Comparison of ENCODE assay signal across 25 cellular contexts in the genomic region with DNA sequence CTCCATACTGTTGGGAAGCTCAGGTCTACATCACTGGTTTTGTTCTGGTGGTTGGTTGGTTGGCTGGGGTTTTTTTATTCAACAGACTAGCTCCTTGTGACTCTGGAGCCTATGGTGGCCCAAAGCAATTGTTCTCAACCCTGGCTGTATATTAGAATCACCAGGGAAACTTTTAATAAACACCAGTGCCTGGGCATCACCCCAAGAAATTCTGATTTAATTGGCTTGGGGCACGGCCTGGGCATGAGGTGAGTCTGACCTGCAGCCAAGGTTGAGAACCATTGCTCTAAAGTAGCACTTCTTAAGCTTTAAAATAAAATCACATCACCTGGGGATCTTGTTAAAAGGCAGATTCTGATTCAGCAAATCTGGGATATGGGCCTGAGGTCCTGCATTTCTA.
DNase-seq lines count a peak whose midpoint lies in the region; ATAC-seq and TF ChIP-seq lines count a peak whose summit lies in the region.
"Had no signal": no experiment of that assay in that cellular context is flagged by ENCODE, and none has a peak within 500 bp of the region (broad histone marks: within the 10 kb centered on the region; RNA-seq: fewer than 3 reads in every experiment).

No MANE protein-coding gene starts in this region.

- H3K4me1 ChIP-seq in breast epithelium (no peaks in the 10 kb centered on the region), thoracic aorta (ENCODE audit: control insufficient read depth in 1 of 2, low read depth in 2 of 2) (peaks cover 11 to 65% of the 10 kb centered on the region in 2 donors)

- no peaks in the 10 kb centered on the region for H3K4me1 Mint-ChIP-seq in MCF 10A (ENCODE audit: insufficient read depth, unreplicated experiment)
- H3K4me1 Mint-ChIP-seq in activated CD8-positive, alpha-beta T cell treated with anti-CD3 and anti-CD28 coated beads for 36 hours (ENCODE audit: low read depth) = no peaks in the 10 kb centered on the region
- H3K4me1 Mint-ChIP-seq: CD4-positive, CD25-positive, alpha-beta regulatory T cell; IgD-negative memory B cell had no signal

- no peak overlapping the region for H3K4me3 Mint-ChIP-seq in MCF 10A (ENCODE audit: unreplicated experiment)
- H3K4me3 Mint-ChIP-seq in activated CD8-positive, alpha-beta T cell treated with anti-CD3 and anti-CD28 coated beads for 36 hours = no peak overlapping the region
- H3K4me3 Mint-ChIP-seq: CD4-positive, CD25-positive, alpha-beta regulatory T cell; IgD-negative memory B cell had no signal

- TF ChIP-seq POLR2A in breast epithelium (IDR thresholded peaks at IDR 0.05) = no peak

- no peaks in the 10 kb centered on the region for H3K9me3 ChIP-seq in breast epithelium
- no peaks in the 10 kb centered on the region for H3K9me3 ChIP-seq in thoracic aorta
- H3K9me3 ChIP-seq: SJSA1 had no signal

- TF ChIP-seq CTCF in breast epithelium (IDR thresholded peaks at IDR 0.05) (no peak), MCF 10A (IDR thresholded peaks at IDR 0.05; ENCODE audit: unreplicated experiment) (no peak), LNCaP clone FGC (IDR thresholded peaks at IDR 0.05; ENCODE audit: control insufficient read depth, extremely low read depth, insufficient read depth) (no peak), thoracic aorta (IDR thresholded peaks at IDR 0.05) (no peak), foreskin fibroblast (IDR thresholded peaks at IDR 0.05; ENCODE audit: low read depth, low read length) (no peak)
- TF ChIP-seq CTCF in activated CD8-positive, alpha-beta T cell treated with anti-CD3 and anti-CD28 coated beads for 36 hours (IDR thresholded peaks at IDR 0.05) = no peak

- H3K9me3 Mint-ChIP-seq in MCF 10A (ENCODE audit: unreplicated experiment) = no peaks in the 10 kb centered on the region
- H3K9me3 Mint-ChIP-seq in activated CD8-positive, alpha-beta T cell treated with anti-CD3 and anti-CD28 coated beads for 36 hours = no peaks in the 10 kb centered on the region
- H3K9me3 Mint-ChIP-seq: CD4-positive, CD25-positive, alpha-beta regulatory T cell; IgD-negative memory B cell had no signal

- CTCF ChIA-PET in MCF 10A (lab: Yijun Ruan, JAX) = interaction anchor here (0.6 kb wide), 2 partner anchors 30 to 227 kb away, joined by 3 to 4 read pairs; no protein-coding TSS in a partner anchor
- CTCF ChIA-PET in activated CD8-positive, alpha-beta T cell treated with anti-CD3 and anti-CD28 coated beads for 36 hours (lab: Charles Lee) = no interaction called here

- H3K27ac Mint-ChIP-seq in MCF 10A (ENCODE audit: low read depth, unreplicated experiment) = no peak overlapping the region
- no peak overlapping the region for H3K27ac Mint-ChIP-seq in activated CD8-positive, alpha-beta T cell treated with anti-CD3 and anti-CD28 coated beads for 36 hours
- H3K27ac Mint-ChIP-seq: CD4-positive, CD25-positive, alpha-beta regulatory T cell; IgD-negative memory B cell had no signal

- DNase-seq in breast epithelium (ENCODE audit: low spot score in 2 of 2) (peak in 1 of 2 donors; percentile 51), MCF 10A (ENCODE audit: unreplicated experiment) (no peak), LNCaP clone FGC (ENCODE audit: low read depth) (peak; percentile 23), globus pallidus (ENCODE audit: low spot score) (peak; percentile 17), thoracic aorta (ENCODE audit: low spot score) (no peak), foreskin fibroblast (no peak), activated gamma-delta T cell (lab: John Stamatoyannopoulos, UW) (no peak)
- no peak for DNase-seq in activated CD8-positive, alpha-beta T cell treated with anti-CD3 and anti-CD28 coated beads for 36 hours
- DNase-seq: 8988T; ACHN; CD4-positive, CD25-positive, alpha-beta regulatory T cell; DMS53; MV-4-11; NCI-H1105; NCI-H1436 treated with DMSO at 0.1 percent for 48 hours; NCI-H1930; NCI-H446; NCI-H524 treated with DMSO at 0.1 percent for 48 hours; NCI-H82; NK-92 treated with Interleukin-12 subunit alpha and Interleukin-12 subunit beta, amount 100 ng/mL, for 24 hours; PC-3 had no signal

- H3K4me3 ChIP-seq in breast epithelium (no peak overlapping the region), LNCaP clone FGC (ENCODE audit: low read depth, low read length) (no peak overlapping the region), thoracic aorta (no peak overlapping the region), foreskin fibroblast (ENCODE audit: low read depth in 1 of 2, low read length in 2 of 2) (no peak overlapping the region)
- H3K4me3 ChIP-seq: SJSA1 had no signal

- H3K27me3 ChIP-seq in breast epithelium (no peaks in the 10 kb centered on the region), thoracic aorta (replicated peaks; ENCODE audit: insufficient read depth) (no peaks in the 10 kb centered on the region)
- H3K27me3 ChIP-seq: SJSA1 had no signal

- no peaks in the 10 kb centered on the region for H3K27me3 Mint-ChIP-seq in MCF 10A (ENCODE audit: insufficient read depth, unreplicated experiment)
- H3K27me3 Mint-ChIP-seq in activated CD8-positive, alpha-beta T cell treated with anti-CD3 and anti-CD28 coated beads for 36 hours = peaks cover 8% of the 10 kb centered on the region

- POLR2A ChIA-PET in MCF 10A (lab: Yijun Ruan, JAX) = interaction anchor here (0.7 to 1.9 kb wide), 2 partner anchors 10 to 186 kb away, joined by 3 to 7 read pairs; no protein-coding TSS in a partner anchor
- POLR2A ChIA-PET in activated CD8-positive, alpha-beta T cell treated with anti-CD3 and anti-CD28 coated beads for 36 hours (lab: Charles Lee) = no interaction called here

- H3K36me3 ChIP-seq in breast epithelium = no peaks in the 10 kb centered on the region
- no peaks in the 10 kb centered on the region for H3K36me3 ChIP-seq in thoracic aorta
- H3K36me3 ChIP-seq: SJSA1 had no signal

- intact Hi-C loops in breast epithelium (cut with DNase I; ENCODE audit: low total_unique reads) (no loop called here), MCF 10A (cut with micrococcal nuclease) (no loop called here)
- intact Hi-C loops in activated CD8-positive, alpha-beta T cell treated with anti-CD3 and anti-CD28 coated beads for 36 hours (cut with micrococcal nuclease) = no loop called here

- H3K36me3 Mint-ChIP-seq in MCF 10A (ENCODE audit: insufficient read depth, unreplicated experiment) = no peaks in the 10 kb centered on the region
- H3K36me3 Mint-ChIP-seq in activated CD8-positive, alpha-beta T cell treated with anti-CD3 and anti-CD28 coated beads for 36 hours (ENCODE audit: low read depth) = no peaks in the 10 kb centered on the region
- H3K36me3 Mint-ChIP-seq: CD4-positive, CD25-positive, alpha-beta regulatory T cell; IgD-negative memory B cell had no signal

- H3K27ac ChIP-seq in breast epithelium (peak overlapping the region; percentile 23 to 45), thoracic aorta (peak overlapping the region; percentile 47 to 73)
- H3K27ac ChIP-seq: HL-60, KMS-11, SJSA1 had no signal

- no peak for ATAC-seq in thoracic aorta (ENCODE audit: insufficient number of reproducible peaks, low FRiP score, low read depth)
- no peak for ATAC-seq in activated CD8-positive, alpha-beta T cell treated with anti-CD3 and anti-CD28 coated beads for 36 hours
- ATAC-seq: PC-3 had no signal

- BruUV-seq in MCF 10A (replicated peaks; lab: Mats Ljungman, UMichigan) = no TSS peak

Comparison
In these comparisons a context has a peak if more than half of its experiments do, and no peak if none do; other contexts are left out.
1. DNase-seq: peak in LNCaP clone FGC (single experiment) and globus pallidus (single experiment); none in MCF 10A (single experiment), thoracic aorta (single experiment), foreskin fibroblast (0 of 2), activated gamma-delta T cell (single experiment) and activated CD8-positive, alpha-beta T cell treated with anti-CD3 and anti-CD28 coated beads for 36 hours (single experiment).